24 cellular contexts compared by ENCODE assay signal in genomic region chr7:89780291-89780690, GRCh38.
DNase-seq lines count a peak whose midpoint lies in the region; ATAC-seq, FAIRE-seq and TF ChIP-seq lines count a peak whose summit lies in the region.
"Had no signal": no experiment of that assay in that cellular context is flagged by ENCODE, and none has a peak within 500 bp of the region (broad histone marks: within the 10 kb centered on the region; RNA-seq: fewer than 3 reads in every experiment).

No MANE protein-coding gene starts in this region.

- no peaks in the 10 kb centered on the region for H3K79me2 ChIP-seq in neural progenitor cell (ENCODE audit: low read depth)

- no peak overlapping the region for H2AFZ ChIP-seq in neural progenitor cell (replicated peaks)
- H2AFZ ChIP-seq: GM23338, PC-9 had no signal

- in situ Hi-C loops in Caki2 (cut with HindIII; ENCODE audit: low pct_unique_long_range_greater_than_20kb, low sequenced_read_pairs) = no loop called here

- intact Hi-C loops in kidney (cut with DNase I) = no loop called here

- 82 to 85% (median 84%) methylated on average over 4 of the region's 4 CpGs for WGBS in small intestine, 3 donors

- H3F3A ChIP-seq in neural progenitor cell (ENCODE audit: low read depth) = no peaks in the 10 kb centered on the region

- DNase-seq in Caki2 (ENCODE audit: low read depth) (peak; percentile 93), cortex of kidney (lab: John Stamatoyannopoulos, UW) (peak; percentile 8), kidney (peak; percentile 88), neural progenitor cell (ENCODE audit: low spot score) (peak; percentile 19), small intestine (no peak)
- DNase-seq: 8988T; CD4-positive, CD25-positive, alpha-beta regulatory T cell; HCEC 1CT; NCI-H1092; NCI-H1417 treated with DMSO at 0.1 percent for 48 hours; NCI-H187; NCI-H524 treated with DMSO at 0.1 percent for 48 hours; NCI-H82; PC-9; SJCRH30 had no signal

- no peak overlapping the region for H3K4me3 Mint-ChIP-seq in neural progenitor cell
- H3K4me3 Mint-ChIP-seq: CD4-positive, CD25-positive, alpha-beta regulatory T cell; GM23338 had no signal

- no peaks in the 10 kb centered on the region for H4K20me1 ChIP-seq in neural progenitor cell (ENCODE audit: low read depth)
- H4K20me1 ChIP-seq: BLaER1 had no signal

- H3K36me3 Mint-ChIP-seq in neural progenitor cell = no peaks in the 10 kb centered on the region
- H3K36me3 Mint-ChIP-seq: CD4-positive, CD25-positive, alpha-beta regulatory T cell had no signal

- no peak for TF ChIP-seq CTCF in kidney (IDR thresholded peaks at IDR 0.05; ENCODE audit: borderline replicate concordance, extremely low read depth, insufficient read depth)
- TF ChIP-seq CTCF in neural progenitor cell (IDR thresholded peaks at IDR 0.05) = no peak

- ATAC-seq in HG02763 (IDR thresholded peaks at IDR 0.05; ENCODE audit: unreplicated experiment) (no peak), HG03280 (IDR thresholded peaks at IDR 0.05; ENCODE audit: unreplicated experiment) (no peak), GM19023 (IDR thresholded peaks at IDR 0.05; ENCODE audit: unreplicated experiment) (no peak)
- ATAC-seq: GM23338, Right ventricle myocardium inferior, SK-N-SH treated with all-trans-retinoic acid at 6 μM for 48 hours had no signal

- H3K4me3 ChIP-seq in kidney (ENCODE audit: low read length in 2 of 2) (peak overlapping the region; percentile 36 to 40), neural progenitor cell (no peak overlapping the region), small intestine (ENCODE audit: low read depth in 1 of 2, low read length in 2 of 2) (no peak overlapping the region)
- H3K4me3 ChIP-seq: BLaER1, GM23338, PC-9, SJCRH30 had no signal

- H3K36me3 ChIP-seq in kidney (ENCODE audit: control insufficient read depth in 1 of 2, insufficient read depth in 2 of 2, low read length in 2 of 2) (no peaks in the 10 kb centered on the region), neural progenitor cell (no peaks in the 10 kb centered on the region), small intestine (ENCODE audit: control insufficient read depth in 2 of 2, insufficient read depth in 2 of 2, low read length in 2 of 2) (no peaks in the 10 kb centered on the region)
- H3K36me3 ChIP-seq: BLaER1, SJCRH30 had no signal

- no peak overlapping the region for H3K9ac ChIP-seq in kidney (ENCODE audit: low read length in 2 of 2)
- no peak overlapping the region for H3K9ac ChIP-seq in neural progenitor cell
- H3K9ac ChIP-seq: BLaER1 had no signal

- H3K4me1 Mint-ChIP-seq in neural progenitor cell = peaks cover 3% of the 10 kb centered on the region
- H3K4me1 Mint-ChIP-seq: CD4-positive, CD25-positive, alpha-beta regulatory T cell; GM23338 had no signal

- no peaks in the 10 kb centered on the region for H3K27me3 Mint-ChIP-seq in neural progenitor cell (ENCODE audit: insufficient read depth, low read depth)
- H3K27me3 Mint-ChIP-seq: CD4-positive, CD25-positive, alpha-beta regulatory T cell had no signal

- no peaks in the 10 kb centered on the region for H3K9me3 Mint-ChIP-seq in neural progenitor cell

- peaks cover 0 to 3% of the 10 kb centered on the region in 2 donors for H3K4me1 ChIP-seq in kidney (ENCODE audit: control insufficient read depth in 1 of 2, insufficient read depth in 1 of 2, low read depth in 1 of 2, low read length in 2 of 2)
- H3K4me1 ChIP-seq in neural progenitor cell = no peaks in the 10 kb centered on the region
- H3K4me1 ChIP-seq in small intestine (ENCODE audit: control insufficient read depth in 2 of 2, insufficient read depth in 1 of 2, low read depth in 1 of 2, low read length in 1 of 2) = no peaks in the 10 kb centered on the region
- H3K4me1 ChIP-seq: BLaER1, SJCRH30 had no signal

- H3K4me2 ChIP-seq in neural progenitor cell = no peak overlapping the region
- H3K4me2 ChIP-seq: BLaER1, GM23338, PC-9 had no signal

- peak overlapping the region in 1 of 2 donors; percentile 48 for H3K27ac ChIP-seq in kidney (ENCODE audit: low read depth in 2 of 2, low read length in 2 of 2)
- no peak overlapping the region for H3K27ac ChIP-seq in neural progenitor cell
- H3K27ac ChIP-seq in small intestine (ENCODE audit: low read depth in 1 of 2, low read length in 1 of 2) = no peak overlapping the region
- H3K27ac ChIP-seq: BLaER1, HL-60, PC-9, SJCRH30 had no signal

- peak; percentile 11 for FAIRE-seq in kidney (lab: Jason Lieb, UNC)
- FAIRE-seq in small intestine (lab: Jason Lieb, UNC) = no peak
- FAIRE-seq: D721Med had no signal

- H3K27ac Mint-ChIP-seq in neural progenitor cell = no peak overlapping the region
- H3K27ac Mint-ChIP-seq: CD4-positive, CD25-positive, alpha-beta regulatory T cell; GM23338 had no signal

- H3K9me3 ChIP-seq in kidney (ENCODE audit: control insufficient read depth in 1 of 2, low read length in 2 of 2) (peaks cover 0 to 2% of the 10 kb centered on the region in 2 donors), neural progenitor cell (ENCODE audit: low read depth) (no peaks in the 10 kb centered on the region), small intestine (ENCODE audit: control insufficient read depth, low read depth) (no peaks in the 10 kb centered on the region)
- H3K9me3 ChIP-seq: BLaER1 had no signal

- no peaks in the 10 kb centered on the region for H3K27me3 ChIP-seq in neural progenitor cell
- H3K27me3 ChIP-seq in small intestine (ENCODE audit: control insufficient read depth in 2 of 2, insufficient read depth in 2 of 2, low read length in 2 of 2) = no peaks in the 10 kb centered on the region
- H3K27me3 ChIP-seq: BLaER1, SJCRH30 had no signal

Comparison
In these comparisons a context has a peak if more than half of its experiments do, and no peak if none do; other contexts are left out.
1. H3K4me3 ChIP-seq: peak in kidney (2 of 2); none in neural progenitor cell (single experiment) and small intestine (0 of 2).